30 cellular contexts compared by ENCODE assay signal in genomic region chr10:11576092-11576809, GRCh38.
"Had no signal": no experiment of that assay in that cellular context is flagged by ENCODE, and none has a peak within 500 bp of the region (broad histone marks: within the 10 kb centered on the region; RNA-seq: fewer than 3 reads in every experiment).

No MANE protein-coding gene starts in this region.

- H3K9me3 Mint-ChIP-seq: activated CD8-positive, alpha-beta T cell treated with anti-CD3 and anti-CD28 coated beads for 36 hours; activated T-cell treated with anti-CD3 and anti-CD28 coated beads, Interleukin-2, amount 50 U/mL, for 4 hours; activated T-helper 17 cell treated with anti-CD3 and anti-CD28 coated beads, Interleukin-2, amount 50 U/mL, for 72 hours; central memory CD8-positive, alpha-beta T cell; dendritic cell treated with granulocyte-macrophage colony-stimulating factor and Interleukin-4, amounts not matched to agents 40 ng/mL and 50 ng/mL, for 4 days; T-helper 1 cell treated with Interleukin-12 subunit alpha and Interleukin-12 subunit beta and Interleukin-4 antibody, amounts not matched to agents 30 μg/mL and 1 μg/mL, for 36 hours had no signal

- H3K27me3 Mint-ChIP-seq: activated naive CD8-positive, alpha-beta T cell; activated T-helper 17 cell treated with anti-CD3 and anti-CD28 coated beads, Interleukin-2, amount 50 U/mL, for 72 hours; dendritic cell treated with granulocyte-macrophage colony-stimulating factor and Interleukin-4, amounts not matched to agents 40 ng/mL and 50 ng/mL, for 4 days had no signal

- FAIRE-seq: bronchial epithelial cell, islet of Langerhans, pancreas, small intestine, TTC549 had no signal

- H3K4me3 Mint-ChIP-seq: activated CD8-positive, alpha-beta T cell treated with anti-CD3 and anti-CD28 coated beads for 36 hours; activated naive CD8-positive, alpha-beta T cell; activated T-cell treated with anti-CD3 and anti-CD28 coated beads, Interleukin-2, amount 50 U/mL, for 4 hours; activated T-helper 17 cell treated with anti-CD3 and anti-CD28 coated beads, Interleukin-2, amount 50 U/mL, for 72 hours; central memory CD8-positive, alpha-beta T cell; dendritic cell treated with granulocyte-macrophage colony-stimulating factor and Interleukin-4, amounts not matched to agents 40 ng/mL and 50 ng/mL, for 4 days; endodermal cell; T-helper 1 cell treated with Interleukin-12 subunit alpha and Interleukin-12 subunit beta and Interleukin-4 antibody, amounts not matched to agents 30 μg/mL and 1 μg/mL, for 36 hours had no signal

- ATAC-seq: activated CD8-positive, alpha-beta T cell treated with anti-CD3 and anti-CD28 coated beads for 36 hours; activated T-cell treated with anti-CD3 and anti-CD28 coated beads, Interleukin-2, amount 50 U/mL, for 4 hours; activated T-helper 17 cell treated with anti-CD3 and anti-CD28 coated beads, Interleukin-2, amount 50 U/mL, for 72 hours; pancreas had no signal

- DNase-seq: activated CD4-positive, alpha-beta T cell treated with anti-CD3 and anti-CD28 coated beads for 1 hour; activated CD4-positive, alpha-beta T cell treated with anti-CD3 and anti-CD28 coated beads, Interleukin-2, amount 50 U/mL, for 1 hour; activated CD8-positive, alpha-beta T cell treated with anti-CD3 and anti-CD28 coated beads for 36 hours; activated gamma-delta T cell treated with Interleukin-2 at 50 U/mL for 16 hours; activated T-cell treated with anti-CD3 and anti-CD28 coated beads, Interleukin-2, amount 50 U/mL, for 4 hours; anterior cingulate cortex; endodermal cell; esophagus squamous epithelium; foreskin melanocyte; left ventricle myocardium inferior; pancreas; retina; sigmoid colon; small intestine; stimulated activated CD4-positive, alpha-beta T cell treated with anti-CD3 and anti-CD28 coated beads, Interleukin-4, amount 100 ng/mL, for 4 hours; stimulated activated CD8-positive, alpha-beta memory T cell treated with anti-CD3 and anti-CD28 coated beads, Interleukin-4, amount 100 ng/mL, for 48 hours; stimulated activated naive CD4-positive, alpha-beta T cell; T-helper 9 cell; tibial artery had no signal

- H3K27ac Mint-ChIP-seq: activated CD8-positive, alpha-beta T cell treated with anti-CD3 and anti-CD28 coated beads for 36 hours; activated naive CD8-positive, alpha-beta T cell; activated T-helper 17 cell treated with anti-CD3 and anti-CD28 coated beads, Interleukin-2, amount 50 U/mL, for 72 hours; dendritic cell treated with granulocyte-macrophage colony-stimulating factor and Interleukin-4, amounts not matched to agents 40 ng/mL and 50 ng/mL, for 4 days; endodermal cell; T-helper 1 cell treated with Interleukin-12 subunit alpha and Interleukin-12 subunit beta and Interleukin-4 antibody, amounts not matched to agents 30 μg/mL and 1 μg/mL, for 36 hours had no signal

- H3K4me3 ChIP-seq: esophagus squamous epithelium, left ventricle myocardium inferior, lung, pancreas, prostate gland, sigmoid colon, suprapubic skin, tibial artery had no signal

- H3K4me1 Mint-ChIP-seq: central memory CD8-positive, alpha-beta T cell had no signal
